Comparison of ENCODE assay signal across 7 cellular contexts in the genomic region with DNA sequence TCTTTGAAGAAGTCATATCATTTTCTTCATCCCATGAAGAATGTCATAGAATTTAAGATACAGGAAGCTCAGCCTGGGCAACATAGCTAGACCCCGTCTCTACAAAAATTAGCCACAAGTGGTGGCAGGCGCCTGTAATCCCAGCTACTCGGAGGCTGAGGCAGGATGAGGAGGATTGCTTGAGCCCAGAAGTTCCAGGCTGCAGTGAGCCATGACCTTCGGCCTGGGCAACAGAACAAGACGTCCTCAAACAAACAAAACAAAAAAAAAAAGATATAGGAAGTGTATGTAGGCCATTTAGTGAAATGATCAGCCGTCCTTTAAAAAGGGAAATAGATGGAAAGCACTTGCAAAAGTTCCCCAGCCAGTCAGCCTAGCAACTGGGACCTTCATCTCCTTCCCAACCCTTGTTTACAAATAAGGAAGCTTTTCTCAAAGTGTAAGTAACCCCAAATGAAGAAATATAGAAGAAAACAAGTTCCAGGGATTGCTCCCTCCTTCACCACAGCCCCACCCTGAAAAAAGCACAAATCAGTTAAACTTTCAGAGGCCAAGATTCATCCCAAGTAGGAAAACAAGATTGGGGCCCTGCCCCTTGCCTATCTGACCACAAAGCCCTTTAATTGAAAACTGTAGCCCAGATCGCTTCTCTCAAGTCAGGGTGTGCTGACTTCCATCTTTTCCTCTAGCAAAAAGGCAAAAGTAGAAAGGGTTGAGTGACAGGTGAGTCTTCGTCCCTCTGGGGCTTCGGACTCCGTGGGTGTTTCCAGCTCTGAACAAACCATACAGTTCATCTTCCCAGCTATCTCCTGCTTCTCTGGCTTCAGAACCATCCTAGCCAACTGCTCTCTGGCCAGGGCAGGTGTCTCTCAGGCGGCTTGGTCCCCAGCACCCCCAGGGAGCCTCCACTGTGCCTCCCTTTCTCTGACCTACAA. TPM values are rescaled to one million over a fixed set of nuclear protein-coding genes. Genes with fewer than 3 reads are reported as not detected.
A peak's percentile ranks its signal among the peaks of the same experiment; 100 is the strongest.
DNase-seq lines count a peak whose midpoint lies in the region; FAIRE-seq and TF ChIP-seq lines count a peak whose summit lies in the region.

No MANE protein-coding gene starts in this region.

- intact Hi-C loops in adrenal gland (cut with DNase I) = no loop called here

- H3K4me2 ChIP-seq in Karpas-422 (ENCODE audit: low read depth, low read length, poor library complexity, severe bottlenecking) (peak overlapping the region; percentile 93), keratinocyte (ENCODE audit: control insufficient read depth, extremely low read depth, insufficient read depth, low read depth, low read length) (peak overlapping the region; percentile 87)

- H3K9ac ChIP-seq in Karpas-422 (ENCODE audit: low read length) (no peak overlapping the region), keratinocyte (ENCODE audit: control insufficient read depth, extremely low read depth, insufficient read depth, low read length) (peak overlapping the region; percentile 90), stomach smooth muscle (ENCODE audit: low read length in 2 of 2) (peak overlapping the region; percentile 64 to 78)

- DNase-seq in Karpas-422 = no peak
- peak in 4 of 7 donors; percentile 49 to 63 (median 56) for DNase-seq in adrenal gland
- no peak for DNase-seq in keratinocyte (ENCODE audit: low read depth, low spot score)
- DNase-seq in activated CD4-positive, alpha-beta T cell treated with anti-CD3 and anti-CD28 coated beads, Interleukin-2, amount 50 U/mL, for 48 hours = no peak
- DNase-seq in effector CD8-positive, alpha-beta T cell (lab: John Stamatoyannopoulos, UW) = no peak
- DNase-seq in activated CD4-positive, alpha-beta T cell treated with anti-CD3 and anti-CD28 coated beads, Interleukin-2, amount 50 U/mL, for 1 hour = no peak

- TF ChIP-seq CTCF in adrenal gland (IDR thresholded peaks at IDR 0.05) (no peak), keratinocyte (optimal IDR thresholded peaks at IDR 0.05 in 1 of 3, IDR thresholded peaks at IDR 0.05 in 1 of 3, conservative IDR thresholded peaks at IDR 0.05 in 1 of 3; ENCODE audit: extremely low read depth in 1 of 3, insufficient read depth in 2 of 3, low read length in 3 of 3) (no peak)

- peak overlapping the region; percentile 80; the same call in 1 of the 2 replicates for H3K4me3 ChIP-seq in Karpas-422 (ENCODE audit: low read length)
- H3K4me3 ChIP-seq in adrenal gland = peak overlapping the region in 3 of 4 donors; percentile 61 to 93 (median 84)
- H3K4me3 ChIP-seq in keratinocyte (ENCODE audit: control insufficient read depth in 2 of 3, extremely low read depth in 1 of 3, insufficient read depth in 2 of 3, low read depth in 1 of 3, low read length in 3 of 3) = peak overlapping the region; percentile 91 to 96 (median 94)
- H3K4me3 ChIP-seq in stomach smooth muscle (ENCODE audit: low read length in 2 of 2) = peak overlapping the region; percentile 73 to 84

- no peak overlapping the region for H3K27ac ChIP-seq in Karpas-422 (ENCODE audit: low read length)
- peak overlapping the region in 4 of 5 donors; percentile 81 to 93 (median 86) for H3K27ac ChIP-seq in adrenal gland
- H3K27ac ChIP-seq in keratinocyte (ENCODE audit: control insufficient read depth, insufficient read depth, low read length) = peak overlapping the region; percentile 74
- H3K27ac ChIP-seq in stomach smooth muscle (ENCODE audit: low read length) = peak overlapping the region; percentile 41

- H3K4me1 ChIP-seq in Karpas-422 (ENCODE audit: low read length) (peaks cover 29% of the 10 kb centered on the region), adrenal gland (replicated peaks in 1 of 2) (peaks cover 19 to 54% of the 10 kb centered on the region in 2 donors), keratinocyte (ENCODE audit: control insufficient read depth, extremely low read depth, insufficient read depth, low read length) (peaks cover 36% of the 10 kb centered on the region), stomach smooth muscle (ENCODE audit: control insufficient read depth, insufficient read depth, low read length) (peaks cover 18% of the 10 kb centered on the region)

- WGBS in adrenal gland, 4 donors = 43 to 57% (median 44%) methylated on average over 11 of the region's 11 CpGs

- H4K20me1 ChIP-seq in Karpas-422 (ENCODE audit: insufficient read depth, low read depth, low read length) = no peaks in the 10 kb centered on the region
- H4K20me1 ChIP-seq in keratinocyte (ENCODE audit: control insufficient read depth, extremely low read depth, insufficient read depth, low read length) = no peaks in the 10 kb centered on the region

- H3K9me1 ChIP-seq in keratinocyte (ENCODE audit: control insufficient read depth, extremely low read depth, insufficient read depth, low read length) = no peaks in the 10 kb centered on the region

- dilution Hi-C loops in keratinocyte (cut with MboI; ENCODE audit: extremely low pct_ligation_motif_present, low sequenced_read_pairs) = no loop called here

- H3K27me3 ChIP-seq in Karpas-422 (ENCODE audit: low read length) (no peaks in the 10 kb centered on the region), adrenal gland (no peaks in the 10 kb centered on the region), keratinocyte (ENCODE audit: control insufficient read depth, extremely low read depth, insufficient read depth, low read length) (no peaks in the 10 kb centered on the region), stomach smooth muscle (ENCODE audit: control insufficient read depth in 1 of 2, insufficient read depth in 2 of 2, low read length in 2 of 2) (no peaks in the 10 kb centered on the region)

- no peak for FAIRE-seq in keratinocyte (lab: Jason Lieb, UNC)

- H2AFZ ChIP-seq in Karpas-422 (ENCODE audit: low read length) = no peak overlapping the region
- no peak overlapping the region for H2AFZ ChIP-seq in keratinocyte (ENCODE audit: control insufficient read depth, low read length)

- no peaks in the 10 kb centered on the region for H3K9me2 ChIP-seq in Karpas-422 (replicated peaks; ENCODE audit: insufficient read depth, low read length)

- H3K9me3 ChIP-seq in Karpas-422 (ENCODE audit: low read length) = no peaks in the 10 kb centered on the region
- H3K9me3 ChIP-seq in adrenal gland (replicated peaks in 1 of 3) = no peaks in the 10 kb centered on the region
- no peaks in the 10 kb centered on the region for H3K9me3 ChIP-seq in keratinocyte (ENCODE audit: control insufficient read depth, low read depth, low read length)
- no peaks in the 10 kb centered on the region for H3K9me3 ChIP-seq in stomach smooth muscle (ENCODE audit: control insufficient read depth in 2 of 2, low read length in 2 of 2)

- H3K36me3 ChIP-seq in Karpas-422 (ENCODE audit: insufficient read depth, low read length) (no peaks in the 10 kb centered on the region), adrenal gland (replicated peaks in 1 of 2) (no peaks in the 10 kb centered on the region), keratinocyte (ENCODE audit: control insufficient read depth in 2 of 2, extremely low read depth in 1 of 2, insufficient read depth in 2 of 2, low read length in 2 of 2) (peaks cover 11 to 13% of the 10 kb centered on the region in 2 experiments), stomach smooth muscle (ENCODE audit: control insufficient read depth in 2 of 2, insufficient read depth in 2 of 2, low read length in 2 of 2) (no peaks in the 10 kb centered on the region)

- H3K79me2 ChIP-seq in Karpas-422 (ENCODE audit: low read length) (no peaks in the 10 kb centered on the region), keratinocyte (ENCODE audit: control insufficient read depth, insufficient read depth, low read length) (peaks cover 45% of the 10 kb centered on the region)

- TF ChIP-seq POLR2A in adrenal gland (IDR thresholded peaks at IDR 0.05) = peak in 1 of 2 donors; percentile 13

RNA-seq across cellular contexts. Expression of gene SLC31A2, which starts 1.2 kb away (rescaled TPM):
- total RNA-seq in Karpas-422 (2014; rRNA removed; shearing (Covaris generic); ENCODE audit: low replicate concordance) = 0.26 and 0.83 TPM in 2 replicates
- total RNA-seq in adrenal gland = 10 to 100 TPM; 16.0 to 50.8 (median 22.0) TPM
- 10 to 100 TPM in 2 of 3 donors, 1 to 10 TPM in 1; 9.1 to 20.8 (median 10.8) TPM for polyA plus RNA-seq in adrenal gland
- polyA plus RNA-seq in keratinocyte = 111 to 164 TPM (median 122 TPM) in 3 replicates
- polyA plus RNA-seq in keratinocyte (2011; ENCODE audit: low read depth) = 30.9 TPM
- polyA plus RNA-seq in keratinocyte (2011; cell fraction: cytosol; rRNA removed) = 102 and 132 TPM in 2 replicates
- 155 and 167 TPM in 2 replicates for polyA plus RNA-seq in keratinocyte (2011; cell fraction: nucleus; rRNA removed)
- polyA plus RNA-seq in keratinocyte (2012; ENCODE audit: low replicate concordance) = 66.6 and 127 TPM in 2 replicates
- polyA minus RNA-seq in keratinocyte = 110 to 190 TPM (median 116 TPM) in 3 replicates
- 77.7 TPM for polyA minus RNA-seq in keratinocyte (2011; cell fraction: cytosol; rRNA and poly(A)+ RNA removed)
- polyA minus RNA-seq in keratinocyte (2011; cell fraction: nucleus; rRNA and poly(A)+ RNA removed) = 64.6 and 84.0 TPM in 2 replicates

Comparison
In these comparisons a context has a peak if more than half of its experiments do, and no peak if none do; other contexts are left out.
1. DNase-seq: peak in adrenal gland (4 of 7); none in Karpas-422 (single experiment), keratinocyte (single experiment), activated CD4-positive, alpha-beta T cell treated with anti-CD3 and anti-CD28 coated beads, Interleukin-2, amount 50 U/mL, for 48 hours (0 of 2), effector CD8-positive, alpha-beta T cell (single experiment) and activated CD4-positive, alpha-beta T cell treated with anti-CD3 and anti-CD28 coated beads, Interleukin-2, amount 50 U/mL, for 1 hour (single experiment).
2. Peak in every context shown above with its lines, with median percentiles within 50 percentile points of each other: H3K4me3 ChIP-seq.